Comparison of ENCODE assay signal across 2 cellular contexts in the genomic region with DNA sequence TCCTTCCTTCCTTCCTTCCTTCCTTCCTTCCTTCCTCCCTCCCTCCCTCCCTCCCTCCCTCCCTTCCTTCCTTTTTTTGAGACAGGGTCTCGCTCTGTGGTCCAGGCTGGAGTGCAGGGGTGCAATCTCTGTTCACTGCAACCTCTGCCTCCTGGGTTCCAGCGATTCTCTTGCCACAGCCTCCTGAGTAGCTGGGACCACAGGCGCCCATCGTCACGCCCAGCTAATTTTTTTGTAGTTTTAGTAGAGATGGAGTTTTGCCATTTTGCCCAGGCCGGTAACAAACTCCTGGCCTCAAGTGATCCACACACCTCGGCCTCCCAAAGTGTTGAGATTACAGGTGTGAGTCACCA. TPM values are rescaled to one million over a fixed set of nuclear protein-coding genes. Genes with fewer than 3 reads are reported as not detected.
"Had no signal": no experiment of that assay in that cellular context is flagged by ENCODE, and none has a peak within 500 bp of the region (broad histone marks: within the 10 kb centered on the region; RNA-seq: fewer than 3 reads in every experiment).

No MANE protein-coding gene starts in this region.

RNA-seq across cellular contexts. Expression of a gene that starts 50.9 kb away (rescaled TPM):
- total RNA-seq: dermis microvascular lymphatic vessel endothelial cell, epithelial cell of proximal tubule had no signal
